In the genomic region with DNA sequence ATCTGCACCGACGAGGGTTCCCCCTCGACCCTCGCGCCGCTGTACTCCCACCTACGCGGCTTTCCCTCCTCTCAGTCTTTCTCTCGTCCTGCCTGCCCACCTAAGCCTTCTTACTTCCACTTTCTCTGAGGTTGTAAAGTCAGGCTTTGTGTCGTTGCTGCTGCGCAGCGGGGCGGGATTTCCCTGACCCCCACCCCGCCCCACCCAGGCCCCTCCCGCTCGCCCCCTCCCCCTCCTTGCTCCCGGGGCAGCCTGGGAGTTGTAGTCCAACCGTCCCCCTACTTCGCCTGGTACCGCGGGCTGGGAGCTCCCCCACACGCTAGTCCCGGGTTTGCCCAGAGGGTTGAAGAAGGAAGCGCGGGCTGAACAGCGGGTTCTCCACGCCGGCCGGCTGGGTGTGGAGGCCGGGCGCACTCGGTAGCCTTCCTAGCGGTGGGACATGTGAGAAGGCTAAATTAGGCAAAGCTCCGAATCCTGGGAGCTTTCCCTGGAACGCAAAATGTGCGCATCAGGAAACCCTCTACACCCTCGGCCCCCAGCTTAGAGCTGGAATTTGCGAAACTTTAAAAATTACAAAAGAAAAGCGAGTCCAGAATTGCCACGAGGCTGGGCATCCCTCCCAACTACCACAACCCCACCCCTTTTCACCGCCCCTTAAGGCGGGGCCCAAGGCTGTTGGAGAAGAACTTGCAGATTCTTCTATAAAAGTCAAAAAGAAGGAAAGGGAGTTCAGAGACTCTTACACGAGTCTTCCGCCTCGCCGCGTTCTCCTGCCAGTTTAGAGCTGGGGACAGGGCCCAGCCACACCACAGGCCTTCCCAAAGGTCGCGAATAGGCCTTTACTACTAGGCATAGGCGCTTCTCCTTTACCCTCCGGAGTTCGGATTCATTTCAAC, we compare ENCODE assay signal across 8 cellular contexts. TPM values are rescaled to one million over a fixed set of nuclear protein-coding genes. Genes with fewer than 3 reads are reported as not detected.
A peak's percentile ranks its signal among the peaks of the same experiment; 100 is the strongest.
DNase-seq lines count a peak whose midpoint lies in the region; ATAC-seq lines count a peak whose summit lies in the region.

A gene (minus strand): TSS at position 153 of the 896 bp plus-strand sequence. CDS start 1,011 bp downstream, outside the sequence.

- no peak within 1 kb of the TSS for H2AK5ac ChIP-seq in mesendoderm (ENCODE audit: low read length)

- H3K4me3 ChIP-seq in mesendoderm (ENCODE audit: low read length), result peak within 1 kb of the TSS; percentile 62

- H3K4me3 Mint-ChIP-seq in effector memory CD8-positive, alpha-beta T cell, result peak within 1 kb of the TSS; percentile 82 to 92

- H3K23ac ChIP-seq in mesendoderm (ENCODE audit: low read length), result peak within 1 kb of the TSS; percentile 66

- H3K4ac ChIP-seq in mesendoderm (ENCODE audit: low read depth, low read length), result peak within 1 kb of the TSS; percentile 75

- no peaks in the 10 kb centered on the region for H3K36me3 ChIP-seq in mesendoderm (ENCODE audit: control insufficient read depth, insufficient read depth, low read length)

- peaks cover 8% of the 10 kb centered on the region for H3K36me3 Mint-ChIP-seq in effector memory CD8-positive, alpha-beta T cell (ENCODE audit: insufficient read depth)

- ATAC-seq in GM18907 (IDR thresholded peaks at IDR 0.05; ENCODE audit: unreplicated experiment) (peak; percentile 86), HG03139 (IDR thresholded peaks at IDR 0.05; ENCODE audit: unreplicated experiment) (peak; percentile 73)
- ATAC-seq in effector memory CD8-positive, alpha-beta T cell (replicated peaks), result peak; percentile 77

- peak within 1 kb of the TSS; percentile 91 for H3K27ac ChIP-seq in mesendoderm (ENCODE audit: low read depth, low read length)

- no peaks in the 10 kb centered on the region for H3K9me3 Mint-ChIP-seq in effector memory CD8-positive, alpha-beta T cell

- peaks cover 19% of the 10 kb centered on the region for H3K79me2 ChIP-seq in mesendoderm (ENCODE audit: control insufficient read depth, insufficient read depth, low read length)

- peaks cover 3 to 18% of the 10 kb centered on the region in 2 donors for H3K4me1 Mint-ChIP-seq in effector memory CD8-positive, alpha-beta T cell (ENCODE audit: low read depth in 2 of 2)

- H4K8ac ChIP-seq in mesendoderm (ENCODE audit: low read depth, low read length), result no peak within 1 kb of the TSS

- H3K9ac ChIP-seq in mesendoderm (ENCODE audit: low read length), result peak within 1 kb of the TSS; percentile 81

- peak within 1 kb of the TSS; percentile 95 for H3K18ac ChIP-seq in mesendoderm (ENCODE audit: low read length)

- no peak within 1 kb of the TSS for H2BK15ac ChIP-seq in mesendoderm (replicated peaks; ENCODE audit: low read depth)

- peaks cover 4% of the 10 kb centered on the region for H3K4me1 ChIP-seq in mesendoderm (ENCODE audit: control insufficient read depth, low read depth, low read length)

- peak within 1 kb of the TSS; percentile 46 for H3K4me2 ChIP-seq in mesendoderm (ENCODE audit: low read length)

- H3K27ac Mint-ChIP-seq in effector memory CD8-positive, alpha-beta T cell, result peak within 1 kb of the TSS; percentile 92 to 93

- no peaks in the 10 kb centered on the region for H3K27me3 Mint-ChIP-seq in effector memory CD8-positive, alpha-beta T cell

- no peaks in the 10 kb centered on the region for H3K79me1 ChIP-seq in mesendoderm (ENCODE audit: low read length)

- no peak within 1 kb of the TSS for H2BK5ac ChIP-seq in mesendoderm (ENCODE audit: low read length)

- H3K27me3 ChIP-seq in mesendoderm (ENCODE audit: insufficient read depth, low read length, poor library complexity), result no peaks in the 10 kb centered on the region

- no CpG with 5 or more reads among the region's 52 CpGs for WGBS in mesendoderm (ENCODE audit: extremely low coverage, insufficient coverage, low lambda C conversion rate)

- peak within 1 kb of the TSS; percentile 73 for H2BK120ac ChIP-seq in mesendoderm (ENCODE audit: low read depth, low read length)

- H4K5ac ChIP-seq in mesendoderm (ENCODE audit: low read length), result no peak within 1 kb of the TSS

- DNase-seq in AG20443 (ENCODE audit: low spot score) (peak; percentile 88), NCI-H526 treated with DMSO at 0.1 percent for 48 hours (lab: John Stamatoyannopoulos, UW) (peak; percentile 49), mesendoderm (peak; percentile 91)
- peak; percentile 89 for DNase-seq in activated CD8-positive, alpha-beta memory T cell treated with anti-CD3 and anti-CD28 coated beads for 24 hours
- DNase-seq in effector memory CD8-positive, alpha-beta T cell, result peak; percentile 70 to 75 (median 73)
- peak; percentile 69 for DNase-seq in stimulated activated CD8-positive, alpha-beta memory T cell treated with anti-CD3 and anti-CD28 coated beads, Interleukin-12 subunit alpha, Interleukin-12 subunit beta, amount 100 ng/mL, for 4 hours (ENCODE audit: low read depth)

- H3K56ac ChIP-seq in mesendoderm (ENCODE audit: low read length), result peak within 1 kb of the TSS; percentile 92

RNA-seq across cellular contexts. Expression of the gene that starts here (rescaled TPM):
- polyA plus RNA-seq in mesendoderm (2013, experiment 1 of 2), result 35.7 TPM
- polyA plus RNA-seq in mesendoderm (2013, experiment 2 of 2), result 36.6 TPM

Comparison
In these comparisons a context has a peak if more than half of its experiments do, and no peak if none do; other contexts are left out.
1. Peak in every context shown above with its lines: DNase-seq, ATAC-seq, H3K4me3 ChIP-seq and H3K27ac ChIP-seq.